Comparison of ENCODE assay signal across 22 cellular contexts in the genomic region with DNA sequence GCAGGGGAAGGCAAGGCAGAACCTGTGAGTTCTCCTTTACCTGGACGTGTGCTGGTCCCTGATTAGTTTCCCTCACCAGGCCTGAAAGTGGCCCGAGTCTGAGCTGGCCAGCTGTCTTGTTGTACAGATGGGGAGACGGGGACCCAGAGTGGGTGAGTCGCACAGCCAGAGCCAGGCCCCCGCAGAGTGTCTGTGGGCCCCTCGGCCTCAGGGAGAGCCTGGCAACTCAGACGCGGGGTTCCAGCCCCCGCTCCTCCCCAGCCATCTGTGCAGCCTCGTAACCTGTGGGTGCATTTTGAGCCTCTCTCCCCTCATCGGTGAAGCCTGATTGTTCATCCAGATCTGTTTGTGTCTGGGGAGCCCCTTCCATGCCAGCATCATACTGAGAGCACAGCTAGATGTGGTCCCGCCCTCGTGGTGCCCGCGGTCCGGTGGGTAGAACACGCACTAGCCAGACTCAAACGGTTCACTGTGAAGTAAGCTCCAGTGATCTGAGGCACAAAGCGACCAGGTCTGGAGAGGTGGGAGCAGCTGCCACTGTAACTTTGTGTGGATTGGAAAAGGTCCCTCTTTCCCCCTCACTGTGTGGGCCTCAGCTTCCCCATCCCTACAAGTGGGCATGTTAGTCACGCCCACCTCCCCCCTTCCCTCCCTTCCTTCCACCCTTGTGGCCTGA. TPM values are rescaled to one million over a fixed set of nuclear protein-coding genes. Genes with fewer than 3 reads are reported as not detected.
DNase-seq lines count a peak whose midpoint lies in the region; ATAC-seq and TF ChIP-seq lines count a peak whose summit lies in the region.
"Had no signal": no experiment of that assay in that cellular context is flagged by ENCODE, and none has a peak within 500 bp of the region (broad histone marks: within the 10 kb centered on the region; RNA-seq: fewer than 3 reads in every experiment).

No MANE protein-coding gene starts in this region.

- H3K9me3 Mint-ChIP-seq in activated T-helper 17 cell treated with anti-CD3 and anti-CD28 coated beads, Interleukin-2, amount 50 U/mL, for 72 hours: no peaks in the 10 kb centered on the region
- H3K9me3 Mint-ChIP-seq in glutamatergic neuron (ENCODE audit: unreplicated experiment) (peaks cover 15% of the 10 kb centered on the region), CD14-positive monocyte (no peaks in the 10 kb centered on the region)

- H3K4me1 Mint-ChIP-seq in activated T-helper 17 cell treated with anti-CD3 and anti-CD28 coated beads, Interleukin-2, amount 50 U/mL, for 72 hours: peaks cover 6% of the 10 kb centered on the region
- H3K4me1 Mint-ChIP-seq in glutamatergic neuron (ENCODE audit: low read depth, unreplicated experiment) (peaks cover 33% of the 10 kb centered on the region), CD14-positive monocyte (peaks cover 8% of the 10 kb centered on the region)

- no peak for TF ChIP-seq CTCF in right atrium auricular region (IDR thresholded peaks at IDR 0.05)
- TF ChIP-seq CTCF in glutamatergic neuron (IDR thresholded peaks at IDR 0.05; ENCODE audit: partially characterized antibody, unreplicated experiment): no peak
- TF ChIP-seq CTCF in CD14-positive monocyte (IDR thresholded peaks at IDR 0.05): no peak

- DNase-seq in left cardiac atrium: peak; percentile 12
- no peak for DNase-seq in right atrium auricular region (ENCODE audit: low spot score)
- no peak for DNase-seq in glutamatergic neuron
- DNase-seq in COR-L47 (lab: John Stamatoyannopoulos, UW): no peak
- no peak for DNase-seq in AG08396 (ENCODE audit: low spot score)
- DNase-seq in CD14-positive monocyte (ENCODE audit: low spot score): no peak
- DNase-seq: activated CD4-positive, alpha-beta T cell treated with anti-CD3 and anti-CD28 coated beads, Interleukin-2, amount 50 U/mL, for 48 hours; activated CD8-positive, alpha-beta memory T cell treated with anti-CD3 and anti-CD28 coated beads, Interleukin-2, amount 50 U/mL, for 48 hours; activated effector memory CD4-positive, alpha-beta T cell treated with anti-CD3 and anti-CD28 coated beads, Interleukin-2, amount 50 U/mL, for 16 hours; Calu3; left colon; NCI-H1105 treated with DMSO at 0.1 percent for 48 hours; NCI-H2081; NCI-H446; right cardiac atrium; stimulated activated CD4-positive, alpha-beta T cell treated with anti-CD3 and anti-CD28 coated beads, Interleukin-12 subunit alpha, Interleukin-12 subunit beta, amount 100 ng/mL, for 4 hours; stimulated activated CD4-positive, alpha-beta T cell treated with anti-CD3 and anti-CD28 coated beads, Interleukin-4, amount 100 ng/mL, for 4 hours; stimulated activated naive CD4-positive, alpha-beta T cell; WERI-Rb-1 had no signal

- peaks cover 0 to 19% of the 10 kb centered on the region in 2 donors for H3K4me1 ChIP-seq in right atrium auricular region
- H3K4me1 ChIP-seq: pancreas had no signal

- no peaks in the 10 kb centered on the region for H3K36me3 ChIP-seq in right atrium auricular region
- H3K36me3 ChIP-seq: pancreas, WERI-Rb-1 had no signal

- H3K4me3 Mint-ChIP-seq in activated T-helper 17 cell treated with anti-CD3 and anti-CD28 coated beads, Interleukin-2, amount 50 U/mL, for 72 hours: no peak overlapping the region
- peak overlapping the region; percentile 63 for H3K4me3 Mint-ChIP-seq in glutamatergic neuron (ENCODE audit: unreplicated experiment)
- H3K4me3 Mint-ChIP-seq in CD14-positive monocyte: no peak overlapping the region

- H3K27me3 ChIP-seq in right atrium auricular region: no peaks in the 10 kb centered on the region
- H3K27me3 ChIP-seq: pancreas had no signal

- H3K27ac Mint-ChIP-seq in activated T-helper 17 cell treated with anti-CD3 and anti-CD28 coated beads, Interleukin-2, amount 50 U/mL, for 72 hours: peak overlapping the region; percentile 78
- peak overlapping the region; percentile 100 for H3K27ac Mint-ChIP-seq in glutamatergic neuron (ENCODE audit: unreplicated experiment)
- no peak overlapping the region for H3K27ac Mint-ChIP-seq in CD14-positive monocyte

- H3K27ac ChIP-seq in right atrium auricular region: no peak overlapping the region
- peak overlapping the region; percentile 100 for H3K27ac ChIP-seq in temporal lobe (ENCODE audit: low read depth, low read length)
- H3K27ac ChIP-seq: pancreas, WERI-Rb-1 had no signal

- peaks cover 7% of the 10 kb centered on the region for H3K27me3 Mint-ChIP-seq in activated T-helper 17 cell treated with anti-CD3 and anti-CD28 coated beads, Interleukin-2, amount 50 U/mL, for 72 hours
- H3K27me3 Mint-ChIP-seq in glutamatergic neuron (ENCODE audit: unreplicated experiment): peaks cover 10% of the 10 kb centered on the region
- peaks cover 8 to 29% (median 21%) of the 10 kb centered on the region in 3 donors for H3K27me3 Mint-ChIP-seq in CD14-positive monocyte (ENCODE audit: low read depth in 3 of 3)

- H3K4me3 ChIP-seq in right atrium auricular region: no peak overlapping the region
- H3K4me3 ChIP-seq: pancreas had no signal

- no peak for ATAC-seq in left cardiac atrium
- ATAC-seq in activated T-helper 17 cell treated with anti-CD3 and anti-CD28 coated beads, Interleukin-2, amount 50 U/mL, for 72 hours (replicated peaks): no peak
- ATAC-seq: left colon had no signal

- intact Hi-C loops in left cardiac atrium (cut with DNase I) (no loop called here), CD14-positive monocyte (cut with micrococcal nuclease) (no loop called here)

- no peaks in the 10 kb centered on the region for H3K9me3 ChIP-seq in right atrium auricular region
- H3K9me3 ChIP-seq: pancreas had no signal

- no peaks in the 10 kb centered on the region for H3K36me3 Mint-ChIP-seq in activated T-helper 17 cell treated with anti-CD3 and anti-CD28 coated beads, Interleukin-2, amount 50 U/mL, for 72 hours (ENCODE audit: low read depth)
- no peaks in the 10 kb centered on the region for H3K36me3 Mint-ChIP-seq in glutamatergic neuron (ENCODE audit: unreplicated experiment)
- H3K36me3 Mint-ChIP-seq in CD14-positive monocyte: no peaks in the 10 kb centered on the region

RNA-seq across cellular contexts. Expression of a gene that starts 6.0 kb away (rescaled TPM):
- total RNA-seq in left cardiac atrium (100 to 1,000 TPM; 121 to 153 TPM), right atrium auricular region (100 to 1,000 TPM; 163 to 238 TPM), glutamatergic neuron (ENCODE audit: unreplicated experiment) (677 TPM), temporal lobe (221 TPM)
- 1 to 10 TPM in 1 of 2 donors, under 1 TPM in 1; 0.95 to 7.2 TPM for total RNA-seq in activated T-helper 17 cell treated with anti-CD3 and anti-CD28 coated beads, Interleukin-2, amount 50 U/mL, for 72 hours
- not detected for polyA plus RNA-seq in CD14-positive monocyte

RNA-seq across cellular contexts. Expression of a gene that starts 21.4 kb away (rescaled TPM):
- total RNA-seq in left cardiac atrium (10 to 100 TPM; 10.7 to 10.8 TPM), right atrium auricular region (10 to 100 TPM; 11.9 to 12.9 TPM), glutamatergic neuron (ENCODE audit: unreplicated experiment) (25.9 TPM), temporal lobe (18.7 TPM)
- total RNA-seq in activated T-helper 17 cell treated with anti-CD3 and anti-CD28 coated beads, Interleukin-2, amount 50 U/mL, for 72 hours: 10 to 100 TPM in 1 of 2 donors, 1 to 10 TPM in 1; 8.9 to 16.2 TPM
- 1 to 10 TPM; 2.5 to 3.4 TPM for polyA plus RNA-seq in CD14-positive monocyte

Comparison
In these comparisons a context has a peak if more than half of its experiments do, and no peak if none do; other contexts are left out.
1. H3K27ac Mint-ChIP-seq: peak in activated T-helper 17 cell treated with anti-CD3 and anti-CD28 coated beads, Interleukin-2, amount 50 U/mL, for 72 hours (single experiment) and glutamatergic neuron (single experiment); none in CD14-positive monocyte (0 of 7).
2. RNA of a gene that starts 6.0 kb away (total RNA-seq): 677 TPM in glutamatergic neuron (single experiment), 163 to 238 TPM in right atrium auricular region, 221 TPM in temporal lobe (single experiment) and 121 to 153 TPM in left cardiac atrium; 0.95 to 7.2 TPM in activated T-helper 17 cell treated with anti-CD3 and anti-CD28 coated beads, Interleukin-2, amount 50 U/mL, for 72 hours; every median in the first group is over 10 times any median in the second.